In the genomic region with DNA sequence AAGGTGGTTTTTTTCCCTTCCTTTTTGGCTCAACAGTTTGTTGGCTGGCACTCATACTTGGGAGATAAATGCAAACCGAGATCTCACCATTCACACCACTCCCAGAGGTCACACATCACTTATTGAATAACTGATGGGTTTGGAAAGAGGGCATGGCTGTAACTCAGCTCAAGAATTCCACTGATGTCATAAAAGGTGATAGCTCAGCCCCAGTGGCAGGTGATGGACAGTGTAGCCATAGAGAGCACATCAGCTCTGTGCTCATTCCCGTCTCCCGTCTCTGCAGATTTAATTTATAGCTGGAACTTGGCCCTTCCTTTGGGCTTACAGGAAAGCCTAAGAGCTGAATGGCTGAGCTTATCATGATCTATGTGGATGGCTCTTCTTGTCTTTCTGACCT, we compare ENCODE assay signal across 35 cellular contexts. TPM values are rescaled to one million over a fixed set of nuclear protein-coding genes. Genes with fewer than 3 reads are reported as not detected.
"Had no signal": no experiment of that assay in that cellular context is flagged by ENCODE, and none has a peak within 500 bp of the region (broad histone marks: within the 10 kb centered on the region; RNA-seq: fewer than 3 reads in every experiment).

No MANE protein-coding gene starts in this region.

- H3K4me3 ChIP-seq: ascending aorta, cardiac muscle cell had no signal

- H3K27ac Mint-ChIP-seq: activated CD4-positive, alpha-beta memory T cell treated with anti-CD3 and anti-CD28 coated beads, Interleukin-2, amount 10 ng/mL, durations not matched to agents 7 days and 5 days; activated CD4-positive, alpha-beta T cell treated with anti-CD3 and anti-CD28 coated beads for 36 hours; activated CD4-positive, alpha-beta T cell treated with anti-CD3 and anti-CD28 coated beads, Interleukin-2, amount 10 ng/mL, durations not matched to agents 7 days and 5 days; activated CD8-positive, alpha-beta memory T cell treated with anti-CD3 and anti-CD28 coated beads, Interleukin-2, amount 10 ng/mL, durations not matched to agents 7 days and 5 days; activated CD8-positive, alpha-beta T cell treated with anti-CD3 and anti-CD28 coated beads, Interleukin-2, amount 10 ng/mL, durations not matched to agents 7 days and 5 days; activated naive CD4-positive, alpha-beta T cell treated with anti-CD3 and anti-CD28 coated beads, Interleukin-2, amount 10 ng/mL, durations not matched to agents 7 days and 5 days; activated naive CD4-positive, alpha-beta T cell treated with anti-CD3 and anti-CD28 coated beads, Interleukin-2, amount 50 U/mL, for 24 hours; activated naive CD8-positive, alpha-beta T cell; activated naive CD8-positive, alpha-beta T cell treated with anti-CD3 and anti-CD28 coated beads, Interleukin-2, amount 10 ng/mL, durations not matched to agents 7 days and 5 days; activated naive CD8-positive, alpha-beta T cell treated with anti-CD3 and anti-CD28 coated beads, Interleukin-2, amount 50 U/mL, for 24 hours; activated T-helper 2 cell treated with anti-CD3 and anti-CD28 coated beads, Interferon-gamma antibody, Interleukin-2, Interleukin-4, amounts not matched to agents 10 μg/mL and 5 μg/mL and 100 μg/mL, durations not matched to agents 14 hours and 24 hours and 36 hours; brain; T-helper 1 cell treated with Interleukin-12 subunit alpha and Interleukin-12 subunit beta and Interleukin-4 antibody, amounts not matched to agents 30 μg/mL and 1 μg/mL, for 36 hours; T-helper 2 cell treated with Interferon-gamma antibody and Interleukin-4, amounts not matched to agents 5 μg/mL and 100 μg/mL, for 36 hours; WTC11 had no signal

- H3K9me3 ChIP-seq: ascending aorta had no signal

- H3K9me3 Mint-ChIP-seq: activated CD4-positive, alpha-beta memory T cell treated with anti-CD3 and anti-CD28 coated beads, Interleukin-2, amount 10 ng/mL, durations not matched to agents 7 days and 5 days; activated CD4-positive, alpha-beta T cell treated with anti-CD3 and anti-CD28 coated beads, Interleukin-2, amount 10 ng/mL, durations not matched to agents 7 days and 5 days; activated naive CD4-positive, alpha-beta T cell treated with anti-CD3 and anti-CD28 coated beads, Interleukin-2, amount 10 ng/mL, durations not matched to agents 7 days and 5 days; activated naive CD4-positive, alpha-beta T cell treated with anti-CD3 and anti-CD28 coated beads, Interleukin-2, amount 50 U/mL, for 24 hours; activated naive CD8-positive, alpha-beta T cell treated with anti-CD3 and anti-CD28 coated beads, Interleukin-2, amount 10 ng/mL, durations not matched to agents 7 days and 5 days; activated naive CD8-positive, alpha-beta T cell treated with anti-CD3 and anti-CD28 coated beads, Interleukin-2, amount 50 U/mL, for 24 hours; activated T-cell treated with anti-CD3 and anti-CD28 coated beads, Interleukin-2, amount 50 U/mL, for 4 hours; activated T-helper 2 cell treated with anti-CD3 and anti-CD28 coated beads, Interferon-gamma antibody, Interleukin-2, Interleukin-4, amounts not matched to agents 10 μg/mL and 5 μg/mL and 100 μg/mL, durations not matched to agents 14 hours and 24 hours and 36 hours; brain; T-helper 1 cell treated with Interleukin-12 subunit alpha and Interleukin-12 subunit beta and Interleukin-4 antibody, amounts not matched to agents 30 μg/mL and 1 μg/mL, for 36 hours; T-helper 2 cell treated with Interferon-gamma antibody and Interleukin-4, amounts not matched to agents 5 μg/mL and 100 μg/mL, for 36 hours; WTC11 had no signal

- H3K4me1 Mint-ChIP-seq: activated CD4-positive, alpha-beta memory T cell treated with anti-CD3 and anti-CD28 coated beads, Interleukin-2, amount 10 ng/mL, durations not matched to agents 7 days and 5 days; activated CD4-positive, alpha-beta T cell treated with anti-CD3 and anti-CD28 coated beads, Interleukin-2, amount 10 ng/mL, durations not matched to agents 7 days and 5 days; activated CD8-positive, alpha-beta memory T cell treated with anti-CD3 and anti-CD28 coated beads, Interleukin-2, amount 10 ng/mL, durations not matched to agents 7 days and 5 days; activated naive CD4-positive, alpha-beta T cell treated with anti-CD3 and anti-CD28 coated beads, Interleukin-2, amount 10 ng/mL, durations not matched to agents 7 days and 5 days; activated naive CD8-positive, alpha-beta T cell treated with anti-CD3 and anti-CD28 coated beads, Interleukin-2, amount 10 ng/mL, durations not matched to agents 7 days and 5 days had no signal

- H3K4me3 Mint-ChIP-seq: activated CD4-positive, alpha-beta memory T cell treated with anti-CD3 and anti-CD28 coated beads, Interleukin-2, amount 10 ng/mL, durations not matched to agents 7 days and 5 days; activated CD4-positive, alpha-beta T cell treated with anti-CD3 and anti-CD28 coated beads for 36 hours; activated CD4-positive, alpha-beta T cell treated with anti-CD3 and anti-CD28 coated beads, Interleukin-2, amount 10 ng/mL, durations not matched to agents 7 days and 5 days; activated CD8-positive, alpha-beta memory T cell treated with anti-CD3 and anti-CD28 coated beads, Interleukin-2, amount 10 ng/mL, durations not matched to agents 7 days and 5 days; activated CD8-positive, alpha-beta T cell treated with anti-CD3 and anti-CD28 coated beads, Interleukin-2, amount 10 ng/mL, durations not matched to agents 7 days and 5 days; activated naive CD4-positive, alpha-beta T cell treated with anti-CD3 and anti-CD28 coated beads, Interleukin-2, amount 10 ng/mL, durations not matched to agents 7 days and 5 days; activated naive CD4-positive, alpha-beta T cell treated with anti-CD3 and anti-CD28 coated beads, Interleukin-2, amount 50 U/mL, for 24 hours; activated naive CD8-positive, alpha-beta T cell; activated naive CD8-positive, alpha-beta T cell treated with anti-CD3 and anti-CD28 coated beads, Interleukin-2, amount 10 ng/mL, durations not matched to agents 7 days and 5 days; activated naive CD8-positive, alpha-beta T cell treated with anti-CD3 and anti-CD28 coated beads, Interleukin-2, amount 50 U/mL, for 24 hours; activated T-cell treated with anti-CD3 and anti-CD28 coated beads, Interleukin-2, amount 50 U/mL, for 4 hours; brain; T-helper 1 cell treated with Interleukin-12 subunit alpha and Interleukin-12 subunit beta and Interleukin-4 antibody, amounts not matched to agents 30 μg/mL and 1 μg/mL, for 36 hours; T-helper 2 cell treated with Interferon-gamma antibody and Interleukin-4, amounts not matched to agents 5 μg/mL and 100 μg/mL, for 36 hours; WTC11 had no signal

- DNase-seq: activated CD4-positive, alpha-beta memory T cell treated with anti-CD3 and anti-CD28 coated beads, Interleukin-2, amount 10 ng/mL, durations not matched to agents 7 days and 5 days; activated CD4-positive, alpha-beta T cell treated with anti-CD3 and anti-CD28 coated beads for 1 hour; activated CD4-positive, alpha-beta T cell treated with anti-CD3 and anti-CD28 coated beads for 36 hours; activated CD4-positive, alpha-beta T cell treated with anti-CD3 and anti-CD28 coated beads for 48 hours; activated CD4-positive, alpha-beta T cell treated with anti-CD3 and anti-CD28 coated beads, Interleukin-2, amount 10 ng/mL, durations not matched to agents 7 days and 5 days; activated CD4-positive, alpha-beta T cell treated with anti-CD3 and anti-CD28 coated beads, Interleukin-2, amount 50 U/mL, for 48 hours; activated CD4-positive, CD25-positive, alpha-beta regulatory T cell; activated CD8-positive, alpha-beta memory T cell treated with anti-CD3 and anti-CD28 coated beads for 24 hours; activated CD8-positive, alpha-beta memory T cell treated with anti-CD3 and anti-CD28 coated beads, Interleukin-2, amount 10 ng/mL, durations not matched to agents 7 days and 5 days; activated CD8-positive, alpha-beta memory T cell treated with anti-CD3 and anti-CD28 coated beads, Interleukin-2, amount 50 U/mL, for 48 hours; activated CD8-positive, alpha-beta T cell treated with anti-CD3 and anti-CD28 coated beads, Interleukin-2, amount 10 ng/mL, durations not matched to agents 7 days and 5 days; activated effector memory CD4-positive, alpha-beta T cell treated with Interleukin-2 at 50 U/mL for 16 hours; activated gamma-delta T cell; activated naive CD4-positive, alpha-beta T cell treated with anti-CD3 and anti-CD28 coated beads, Interleukin-2, amount 10 ng/mL, durations not matched to agents 7 days and 5 days; activated naive CD4-positive, alpha-beta T cell treated with Interleukin-2 at 50 U/mL for 16 hours; activated naive CD8-positive, alpha-beta T cell treated with anti-CD3 and anti-CD28 coated beads, Interleukin-2, amount 10 ng/mL, durations not matched to agents 7 days and 5 days; activated naive CD8-positive, alpha-beta T cell treated with anti-CD3 and anti-CD28 coated beads, Interleukin-2, amount 50 U/mL, for 24 hours; activated T-cell treated with anti-CD3 and anti-CD28 coated beads, Interleukin-2, amount 50 U/mL, for 4 hours; amygdala; anterior cingulate cortex; caudate nucleus; T-helper 1 cell; T-helper 2 cell; T-helper 9 cell; WERI-Rb-1 had no signal

- H3K27me3 Mint-ChIP-seq: activated CD4-positive, alpha-beta memory T cell treated with anti-CD3 and anti-CD28 coated beads, Interleukin-2, amount 10 ng/mL, durations not matched to agents 7 days and 5 days; activated CD4-positive, alpha-beta T cell treated with anti-CD3 and anti-CD28 coated beads for 36 hours; activated CD4-positive, alpha-beta T cell treated with anti-CD3 and anti-CD28 coated beads, Interleukin-2, amount 10 ng/mL, durations not matched to agents 7 days and 5 days; activated CD8-positive, alpha-beta memory T cell treated with anti-CD3 and anti-CD28 coated beads, Interleukin-2, amount 10 ng/mL, durations not matched to agents 7 days and 5 days; activated naive CD4-positive, alpha-beta T cell treated with anti-CD3 and anti-CD28 coated beads, Interleukin-2, amount 10 ng/mL, durations not matched to agents 7 days and 5 days; activated naive CD4-positive, alpha-beta T cell treated with anti-CD3 and anti-CD28 coated beads, Interleukin-2, amount 50 U/mL, for 24 hours; activated naive CD8-positive, alpha-beta T cell; activated naive CD8-positive, alpha-beta T cell treated with anti-CD3 and anti-CD28 coated beads, Interleukin-2, amount 10 ng/mL, durations not matched to agents 7 days and 5 days; activated naive CD8-positive, alpha-beta T cell treated with anti-CD3 and anti-CD28 coated beads, Interleukin-2, amount 50 U/mL, for 24 hours had no signal

- H3K36me3 ChIP-seq: ascending aorta, cardiac muscle cell, WERI-Rb-1 had no signal

- H3K4me1 ChIP-seq: ascending aorta had no signal

- ATAC-seq: activated CD4-positive, alpha-beta T cell treated with anti-CD3 and anti-CD28 coated beads for 36 hours; activated CD4-positive, CD25-positive, alpha-beta regulatory T cell treated with anti-CD3 and anti-CD28 coated beads, Interleukin-2, amount 50 U/mL, for 24 hours; activated CD8-positive, alpha-beta memory T cell treated with anti-CD3 and anti-CD28 coated beads, Interleukin-2, amount 10 ng/mL, durations not matched to agents 7 days and 5 days; activated CD8-positive, alpha-beta T cell treated with anti-CD3 and anti-CD28 coated beads, Interleukin-2, amount 10 ng/mL, durations not matched to agents 7 days and 5 days; activated naive CD8-positive, alpha-beta T cell treated with anti-CD3 and anti-CD28 coated beads, Interleukin-2, amount 50 U/mL, for 24 hours; activated T-cell treated with anti-CD3 and anti-CD28 coated beads, Interleukin-2, amount 50 U/mL, for 4 hours; WTC11 had no signal

- H3K36me3 Mint-ChIP-seq: brain, WTC11 had no signal

- H3K27ac ChIP-seq: ascending aorta, cardiac muscle cell, WERI-Rb-1 had no signal

- H3K27me3 ChIP-seq: ascending aorta, cardiac muscle cell had no signal

RNA-seq across cellular contexts. Expression of a gene that starts 59.8 kb away (rescaled TPM):
- total RNA-seq: activated CD4-positive, alpha-beta memory T cell treated with anti-CD3 and anti-CD28 coated beads, Interleukin-2, amount 10 ng/mL, durations not matched to agents 7 days and 5 days; activated CD4-positive, alpha-beta T cell treated with anti-CD3 and anti-CD28 coated beads for 36 hours; activated CD4-positive, alpha-beta T cell treated with anti-CD3 and anti-CD28 coated beads, Interleukin-2, amount 10 ng/mL, durations not matched to agents 7 days and 5 days; activated CD8-positive, alpha-beta memory T cell treated with anti-CD3 and anti-CD28 coated beads, Interleukin-2, amount 10 ng/mL, durations not matched to agents 7 days and 5 days; activated CD8-positive, alpha-beta T cell treated with anti-CD3 and anti-CD28 coated beads, Interleukin-2, amount 10 ng/mL, durations not matched to agents 7 days and 5 days; activated naive CD8-positive, alpha-beta T cell treated with anti-CD3 and anti-CD28 coated beads, Interleukin-2, amount 10 ng/mL, durations not matched to agents 7 days and 5 days; activated T-cell treated with anti-CD3 and anti-CD28 coated beads, Interleukin-2, amount 50 U/mL, for 4 hours; activated T-helper 2 cell treated with anti-CD3 and anti-CD28 coated beads, Interferon-gamma antibody, Interleukin-2, Interleukin-4, amounts not matched to agents 10 μg/mL and 5 μg/mL and 100 μg/mL, durations not matched to agents 14 hours and 24 hours and 36 hours; ascending aorta; WTC11 had no signal
